ENCODE assay signal across 8 cellular contexts in the genomic region with DNA sequence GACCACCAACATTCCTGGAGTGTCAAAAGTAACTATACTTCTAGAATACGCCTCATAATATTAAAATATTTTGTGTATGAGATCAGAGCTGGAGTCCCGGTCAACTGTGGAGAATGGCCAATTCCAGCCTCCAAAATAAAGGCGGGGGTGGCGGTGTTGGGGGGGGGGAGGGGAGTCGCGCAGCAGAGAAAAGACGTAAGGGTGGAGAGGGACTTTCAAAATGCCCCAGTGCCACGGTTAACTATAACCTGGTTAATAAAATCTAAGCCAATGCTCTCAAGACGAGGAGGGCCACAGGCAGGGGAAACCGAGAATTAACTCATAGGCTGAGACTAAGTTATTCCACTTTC. TPM values are rescaled to one million over a fixed set of nuclear protein-coding genes. Genes with fewer than 3 reads are reported as not detected.
DNase-seq lines count a peak whose midpoint lies in the region; ATAC-seq and TF ChIP-seq lines count a peak whose summit lies in the region.

No MANE protein-coding gene starts in this region.

- no peaks in the 10 kb centered on the region for H3K9me3 ChIP-seq in heart right ventricle
- H3K9me3 ChIP-seq in psoas muscle = no peaks in the 10 kb centered on the region

- no peaks in the 10 kb centered on the region for H3K9me3 Mint-ChIP-seq in activated naive CD8-positive, alpha-beta T cell (ENCODE audit: low read depth)

- peak overlapping the region; percentile 92 for H3K4me3 Mint-ChIP-seq in activated naive CD8-positive, alpha-beta T cell

- peaks cover 44% of the 10 kb centered on the region for H3K4me1 Mint-ChIP-seq in activated naive CD8-positive, alpha-beta T cell (ENCODE audit: low read depth)

- WGBS in heart right ventricle, 2 donors = 0% methylated on average over 10 of the region's 10 CpGs
- WGBS in psoas muscle, 3 donors = 0% methylated on average over 10 of the region's 10 CpGs

- H3K79me2 ChIP-seq in KMS-11 (ENCODE audit: insufficient read depth, low read depth) = peaks cover 53% of the 10 kb centered on the region

- H3K4me1 ChIP-seq in KMS-11 (ENCODE audit: low read depth, poor library complexity, severe bottlenecking) (peaks cover 38% of the 10 kb centered on the region), heart right ventricle (peaks cover 3 to 60% (median 47%) of the 10 kb centered on the region in 9 donors), psoas muscle (peaks cover 41% of the 10 kb centered on the region)

- in situ Hi-C loops in GM13977 (cut with MboI; ENCODE audit: low pct_unique_long_range_greater_than_20kb, low sequenced_read_pairs, unreplicated experiment) = no loop called here

- H3K4me2 ChIP-seq in KMS-11 = peak overlapping the region; percentile 68

- no peaks in the 10 kb centered on the region for H3K27me3 Mint-ChIP-seq in activated naive CD8-positive, alpha-beta T cell

- H3K27ac Mint-ChIP-seq in activated naive CD8-positive, alpha-beta T cell = peak overlapping the region; percentile 96

- peak overlapping the region; percentile 100 for H3K27ac ChIP-seq in KMS-11
- H3K27ac ChIP-seq in heart right ventricle = peak overlapping the region; percentile 94 to 100 (median 99)
- peak overlapping the region; percentile 100 for H3K27ac ChIP-seq in psoas muscle

- ATAC-seq in heart right ventricle (peak; percentile 9 to 59 (median 32)), psoas muscle (peak; percentile 30 to 59 (median 46))

- H4K20me1 ChIP-seq in KMS-11 (ENCODE audit: insufficient read depth) = peaks cover 18% of the 10 kb centered on the region

- peak overlapping the region; percentile 55; the same call in 1 of the 2 replicates for H2AFZ ChIP-seq in KMS-11 (ENCODE audit: low read depth)

- H3K36me3 ChIP-seq in KMS-11 (ENCODE audit: insufficient read depth) = no peaks in the 10 kb centered on the region
- no peaks in the 10 kb centered on the region for H3K36me3 ChIP-seq in heart right ventricle
- no peaks in the 10 kb centered on the region for H3K36me3 ChIP-seq in psoas muscle (ENCODE audit: insufficient read depth in 1 of 2, low read depth in 1 of 2)

- no peaks in the 10 kb centered on the region for H3K27me3 ChIP-seq in KMS-11 (ENCODE audit: insufficient read depth, low read depth)
- no peaks in the 10 kb centered on the region for H3K27me3 ChIP-seq in heart right ventricle
- H3K27me3 ChIP-seq in psoas muscle (ENCODE audit: insufficient read depth in 3 of 3, low read length in 2 of 3) = no peaks in the 10 kb centered on the region

- intact Hi-C loops in heart right ventricle (cut with DNase I) = loop anchor here in 3 of 10 donors (5.0 to 10.0 kb wide), 3 partner anchors 103 to 449 kb away; a partner anchor contains a TSS
- intact Hi-C loops in psoas muscle (cut with DNase I) = loop anchor here in 1 of 2 donors (5.0 kb wide), 1 partner anchor 282 kb away; a partner anchor contains a TSS

- H3K36me3 Mint-ChIP-seq in activated naive CD8-positive, alpha-beta T cell = peaks cover 9% of the 10 kb centered on the region

- H3K9ac ChIP-seq in KMS-11 = peak overlapping the region; percentile 100

- DNase-seq in AG08395 (ENCODE audit: low spot score) = peak; percentile 86
- peak; percentile 48 for DNase-seq in GM13977 (ENCODE audit: low spot score)
- peak in 1 of 2 donors; percentile 64 for DNase-seq in heart right ventricle
- DNase-seq in psoas muscle = peak in 1 of 2 donors; percentile 35
- DNase-seq in activated CD4-positive, alpha-beta T cell treated with anti-CD3 and anti-CD28 coated beads, Interleukin-2, amount 50 U/mL, for 48 hours = no peak
- DNase-seq in GM19240 (ENCODE audit: insufficient read length, low spot score) = no peak

- H3K4me3 ChIP-seq in KMS-11 (IDR thresholded peaks at IDR 0.05; ENCODE audit: insufficient read depth, low read depth, low read length) (no peak overlapping the region), heart right ventricle (peak overlapping the region; percentile 71 to 100 (median 96)), psoas muscle (peak overlapping the region; percentile 99)

- TF ChIP-seq CTCF in GM13977 (IDR thresholded peaks at IDR 0.05; ENCODE audit: extremely low read depth, insufficient read depth, missing control alignments) = no peak
- no peak for TF ChIP-seq CTCF in KMS-11 (conservative IDR thresholded peaks at IDR 0.05; ENCODE audit: low read depth, low read length)
- no peak for TF ChIP-seq CTCF in heart right ventricle (IDR thresholded peaks at IDR 0.05)
- no peak for TF ChIP-seq CTCF in psoas muscle (IDR thresholded peaks at IDR 0.05)

RNA-seq across cellular contexts. Expression of a gene that starts 1.3 kb away (rescaled TPM):
- total RNA-seq in heart right ventricle = 10 to 100 TPM; 20.7 to 30.5 (median 26.0) TPM
- 1 to 10 TPM; 5.3 to 6.0 TPM for polyA plus RNA-seq in heart right ventricle
- 10 to 100 TPM; 27.6 to 62.1 (median 39.1) TPM for total RNA-seq in psoas muscle
- 10 to 100 TPM; 12.4 to 32.7 (median 12.7) TPM for polyA plus RNA-seq in psoas muscle

Comparison
In these comparisons a context has a peak if more than half of its experiments do, and no peak if none do; other contexts are left out.
1. DNase-seq: peak in AG08395 (single experiment) and GM13977 (single experiment); none in activated CD4-positive, alpha-beta T cell treated with anti-CD3 and anti-CD28 coated beads, Interleukin-2, amount 50 U/mL, for 48 hours (0 of 2) and GM19240 (single experiment).
2. Peak in every context shown above with its lines, with median percentiles within 50 percentile points of each other: H3K27ac ChIP-seq.